ENCODE assay signal across 21 cellular contexts in the genomic region with DNA sequence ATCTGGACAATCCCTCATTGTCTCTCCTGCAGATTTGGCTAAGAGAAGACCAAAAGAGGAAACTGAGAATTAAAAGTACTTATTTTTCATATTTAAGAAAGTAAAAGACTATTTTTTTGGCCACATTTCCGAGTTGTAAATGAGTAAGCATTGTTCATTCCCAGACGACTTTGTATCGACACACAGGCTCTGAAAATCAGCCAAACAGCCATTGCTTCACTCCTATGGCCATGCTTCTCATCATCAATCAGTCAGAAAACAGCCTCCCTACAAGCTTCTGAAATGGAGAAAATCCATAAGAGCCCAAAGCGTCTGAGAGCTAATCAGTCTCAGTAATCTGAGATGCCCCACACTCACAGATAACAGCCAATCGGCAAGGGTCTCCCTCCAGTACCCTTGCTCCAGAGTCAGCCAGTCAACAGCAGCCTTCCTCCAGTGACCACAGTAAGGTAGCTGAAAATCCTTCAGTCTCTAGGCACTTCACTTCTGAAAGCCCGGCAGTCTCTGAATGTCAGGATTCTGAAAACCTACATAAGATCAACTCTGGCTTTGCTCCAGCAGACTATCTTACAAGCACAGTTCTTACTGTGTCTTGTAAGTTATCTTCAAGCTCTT. TPM values are rescaled to one million over a fixed set of nuclear protein-coding genes. Genes with fewer than 3 reads are reported as not detected.
A peak's percentile ranks its signal among the peaks of the same experiment; 100 is the strongest.
DNase-seq lines count a peak whose midpoint lies in the region; TF ChIP-seq lines count a peak whose summit lies in the region.
"Had no signal": no experiment of that assay in that cellular context is flagged by ENCODE, and none has a peak within 500 bp of the region (broad histone marks: within the 10 kb centered on the region; RNA-seq: fewer than 3 reads in every experiment).

No MANE protein-coding gene starts in this region.

- peak overlapping the region; percentile 27 to 83 (median 76) for H3K27ac Mint-ChIP-seq in nephron
- H3K27ac Mint-ChIP-seq: naive thymus-derived CD8-positive, alpha-beta T cell; stimulated activated naive CD8-positive, alpha-beta T cell treated with anti-CD3 and anti-CD28 coated beads, Interleukin-15, Interleukin-2, amounts not matched to agents 100 ng/mL and 50 ng/mL, for 24 hours; T-helper 1 cell treated with Interleukin-12 subunit alpha and Interleukin-12 subunit beta and Interleukin-4 antibody, amounts not matched to agents 30 μg/mL and 1 μg/mL, for 36 hours had no signal

- TF ChIP-seq CTCF in fibroblast of the aortic adventitia (IDR thresholded peaks at IDR 0.05; ENCODE audit: insufficient read depth, low read length) (no peak), nephron (IDR thresholded peaks at IDR 0.05; ENCODE audit: unreplicated experiment in 3 of 3) (no peak)

- H3K36me3 Mint-ChIP-seq in nephron (ENCODE audit: low read depth), result no peaks in the 10 kb centered on the region
- H3K36me3 Mint-ChIP-seq: naive thymus-derived CD8-positive, alpha-beta T cell had no signal

- H3K36me3 ChIP-seq in H7 (replicated peaks; ENCODE audit: control insufficient read depth, insufficient read depth, low read length), result no peaks in the 10 kb centered on the region
- H3K36me3 ChIP-seq: prostate gland, upper lobe of left lung had no signal

- peaks cover 3% of the 10 kb centered on the region for H3K27me3 Mint-ChIP-seq in nephron (ENCODE audit: low read depth)

- H3K9me3 Mint-ChIP-seq in nephron, result no peaks in the 10 kb centered on the region
- H3K9me3 Mint-ChIP-seq: T-helper 1 cell treated with Interleukin-12 subunit alpha and Interleukin-12 subunit beta and Interleukin-4 antibody, amounts not matched to agents 30 μg/mL and 1 μg/mL, for 36 hours had no signal

- H3K27me3 ChIP-seq in H7 (ENCODE audit: control insufficient read depth, insufficient read depth, low read length), result no peaks in the 10 kb centered on the region
- H3K27me3 ChIP-seq: upper lobe of left lung had no signal

- H3K4me3 ChIP-seq in H7 (ENCODE audit: insufficient read depth, low read depth, low read length) (no peak overlapping the region), fibroblast of the aortic adventitia (ENCODE audit: low read depth, low read length) (no peak overlapping the region)
- H3K4me3 ChIP-seq: coronary artery, prostate gland, upper lobe of left lung had no signal

- DNase-seq in H7 (peak; percentile 59), NCI-H82 (lab: John Stamatoyannopoulos, UW) (peak; percentile 60), fibroblast of the aortic adventitia (ENCODE audit: low read depth) (peak; percentile 30), NOMO-1 treated with dmso at 0.1 percent for 144 hours (lab: John Stamatoyannopoulos, UW; ENCODE audit: unreplicated experiment) (no peak), SHP77 (lab: John Stamatoyannopoulos, UW) (no peak)
- no peak for DNase-seq in activated CD4-positive, CD25-positive, alpha-beta regulatory T cell (lab: John Stamatoyannopoulos, UW)
- no peak for DNase-seq in stimulated activated CD8-positive, alpha-beta memory T cell treated with anti-CD3 and anti-CD28 coated beads, Interleukin-4, amount 100 ng/mL, for 48 hours
- DNase-seq: activated CD8-positive, alpha-beta memory T cell treated with anti-CD3 and anti-CD28 coated beads, Interleukin-2, amount 50 U/mL, for 4 hours; DMS153; kidney glomerular epithelial cell; naive thymus-derived CD8-positive, alpha-beta T cell; NCI-H1105; NCI-H2081 treated with DMSO at 0.1 percent for 48 hours; small intestine; stimulated activated CD4-positive, alpha-beta T cell treated with anti-CD3 and anti-CD28 coated beads, Interleukin-2, amount 100 ng/mL, for 48 hours; upper lobe of left lung had no signal

- H3K4me3 Mint-ChIP-seq in nephron, result peak overlapping the region in 2 of 3 experiments; percentile 9 to 27
- H3K4me3 Mint-ChIP-seq: naive thymus-derived CD8-positive, alpha-beta T cell; stimulated activated naive CD8-positive, alpha-beta T cell treated with anti-CD3 and anti-CD28 coated beads, Interleukin-15, Interleukin-2, amounts not matched to agents 100 ng/mL and 50 ng/mL, for 24 hours; T-helper 1 cell treated with Interleukin-12 subunit alpha and Interleukin-12 subunit beta and Interleukin-4 antibody, amounts not matched to agents 30 μg/mL and 1 μg/mL, for 36 hours had no signal

- H3K4me1 Mint-ChIP-seq in nephron, result peaks cover 22% of the 10 kb centered on the region
- H3K4me1 Mint-ChIP-seq: naive thymus-derived CD8-positive, alpha-beta T cell had no signal

RNA-seq across cellular contexts. Expression of a gene that starts 31.0 kb away (rescaled TPM):
- total RNA-seq in H7 (2014; rRNA removed; shearing (Covaris generic)), result 9.2 and 9.9 TPM in 2 replicates
- total RNA-seq in fibroblast of the aortic adventitia (ENCODE audit: low replicate concordance), result 7.0 and 24.8 TPM in 2 replicates
- total RNA-seq: naive thymus-derived CD8-positive, alpha-beta T cell had no signal

RNA-seq across cellular contexts. Expression of a gene that starts 55.9 kb away (rescaled TPM):
- 53.9 and 69.2 TPM in 2 replicates for total RNA-seq in H7 (2014; rRNA removed; shearing (Covaris generic))
- total RNA-seq in fibroblast of the aortic adventitia (ENCODE audit: low replicate concordance), result 88.2 and 105 TPM in 2 replicates

RNA-seq across cellular contexts. Expression of a gene that starts 56.2 kb away (rescaled TPM):
- 40.6 and 59.3 TPM in 2 replicates for total RNA-seq in H7 (2014; rRNA removed; shearing (Covaris generic))
- 109 and 237 TPM in 2 replicates for total RNA-seq in fibroblast of the aortic adventitia (ENCODE audit: low replicate concordance)

Comparison
In these comparisons a context has a peak if more than half of its experiments do, and no peak if none do; other contexts are left out.
1. DNase-seq: peak in H7 (single experiment), NCI-H82 (single experiment) and fibroblast of the aortic adventitia (single experiment); none in activated CD4-positive, CD25-positive, alpha-beta regulatory T cell (0 of 4), NOMO-1 treated with dmso at 0.1 percent for 144 hours (single experiment), SHP77 (0 of 2) and stimulated activated CD8-positive, alpha-beta memory T cell treated with anti-CD3 and anti-CD28 coated beads, Interleukin-4, amount 100 ng/mL, for 48 hours (single experiment).